ENCODE assay signal across 8 cellular contexts in genomic region chr17:32264823-32265191, GRCh38. TPM values are rescaled to one million over a fixed set of nuclear protein-coding genes. Genes with fewer than 3 reads are reported as not detected.
A peak's percentile ranks its signal among the peaks of the same experiment; 100 is the strongest.
DNase-seq lines count a peak whose midpoint lies in the region; TF ChIP-seq lines count a peak whose summit lies in the region.
"Had no signal": no experiment of that assay in that cellular context is flagged by ENCODE, and none has a peak within 500 bp of the region (broad histone marks: within the 10 kb centered on the region; RNA-seq: fewer than 3 reads in every experiment).

No MANE protein-coding gene starts in this region.

- TF ChIP-seq EP300 in esophagus muscularis mucosa (IDR thresholded peaks at IDR 0.05) (no peak), tibial nerve (IDR thresholded peaks at IDR 0.05) (no peak)

- H3K9me3 ChIP-seq in CD8-positive, alpha-beta memory T cell (ENCODE audit: low read length), result no peaks in the 10 kb centered on the region
- H3K9me3 ChIP-seq in HUES48 (ENCODE audit: control insufficient read depth, insufficient read depth, low read length) (no peaks in the 10 kb centered on the region), esophagus muscularis mucosa (no peaks in the 10 kb centered on the region), tibial nerve (no peaks in the 10 kb centered on the region)

- TF ChIP-seq POLR2A in esophagus muscularis mucosa (IDR thresholded peaks at IDR 0.05; ENCODE audit: low read depth) (no peak), tibial nerve (IDR thresholded peaks at IDR 0.05) (no peak)

- DNase-seq in CD8-positive, alpha-beta memory T cell, result no peak
- DNase-seq in esophagus muscularis mucosa (ENCODE audit: extremely low spot score), result no peak
- no peak for DNase-seq in progenitor cell of endocrine pancreas (ENCODE audit: low spot score, unreplicated experiment)
- DNase-seq in ureter (ENCODE audit: low spot score), result no peak
- no peak for DNase-seq in tibial nerve (ENCODE audit: low spot score in 2 of 2)
- no peak for DNase-seq in dedifferentiated amniotic fluid mesenchymal stem cell (ENCODE audit: extremely low spot score)
- DNase-seq: activated naive CD4-positive, alpha-beta T cell treated with anti-CD3 and anti-CD28 coated beads, Interleukin-2, amount 50 U/mL, for 16 hours had no signal

- no peak overlapping the region for H3K4me3 ChIP-seq in CD8-positive, alpha-beta memory T cell (ENCODE audit: low read length)
- H3K4me3 ChIP-seq in HUES48 (ENCODE audit: low read depth, low read length) (peak overlapping the region; percentile 67), esophagus muscularis mucosa (peak overlapping the region; percentile 67 to 84 (median 75)), tibial nerve (peak overlapping the region in 2 of 4 donors; percentile 29 to 76)

- H3K9me3 Mint-ChIP-seq in CD8-positive, alpha-beta memory T cell, result no peaks in the 10 kb centered on the region
- no peaks in the 10 kb centered on the region for H3K9me3 Mint-ChIP-seq in progenitor cell of endocrine pancreas (ENCODE audit: low read depth)

- H3K9ac ChIP-seq in HUES48 (ENCODE audit: low read depth, low read length), result no peak overlapping the region

- H3K27ac ChIP-seq in CD8-positive, alpha-beta memory T cell (ENCODE audit: low read depth, low read length), result no peak overlapping the region
- no peak overlapping the region for H3K27ac ChIP-seq in HUES48 (ENCODE audit: low read depth, low read length)
- peak overlapping the region in 2 of 4 donors; percentile 17 to 63 for H3K27ac ChIP-seq in esophagus muscularis mucosa (replicated peaks in 1 of 4)
- H3K27ac ChIP-seq in tibial nerve, result peak overlapping the region in 1 of 4 donors; percentile 0

- peak overlapping the region in 2 of 8 donors; percentile 20 to 65 for H3K27ac Mint-ChIP-seq in CD8-positive, alpha-beta memory T cell
- no peak overlapping the region for H3K27ac Mint-ChIP-seq in progenitor cell of endocrine pancreas

- peaks cover 0 to 2% (median 0%) of the 10 kb centered on the region in 3 donors for H3K36me3 Mint-ChIP-seq in CD8-positive, alpha-beta memory T cell
- H3K36me3 Mint-ChIP-seq in progenitor cell of endocrine pancreas (ENCODE audit: insufficient read depth), result no peaks in the 10 kb centered on the region

- H3K4me3 Mint-ChIP-seq in CD8-positive, alpha-beta memory T cell, result peak overlapping the region; percentile 76 to 92 (median 87)
- H3K4me3 Mint-ChIP-seq in progenitor cell of endocrine pancreas (ENCODE audit: low read depth), result peak overlapping the region; percentile 75

- H3K4me1 Mint-ChIP-seq in CD8-positive, alpha-beta memory T cell, result peaks cover 18 to 30% (median 19%) of the 10 kb centered on the region in 3 donors
- H3K4me1 Mint-ChIP-seq in progenitor cell of endocrine pancreas (ENCODE audit: low read depth), result peaks cover 13% of the 10 kb centered on the region

- intact Hi-C loops in esophagus muscularis mucosa (cut with DNase I), result no loop called here

- peaks cover 13% of the 10 kb centered on the region for H3K4me1 ChIP-seq in CD8-positive, alpha-beta memory T cell (ENCODE audit: insufficient read depth, low read length)
- peaks cover 25% of the 10 kb centered on the region for H3K4me1 ChIP-seq in HUES48 (ENCODE audit: control insufficient read depth, insufficient read depth, low read length)
- peaks cover 19 to 38% (median 33%) of the 10 kb centered on the region in 4 donors for H3K4me1 ChIP-seq in esophagus muscularis mucosa
- H3K4me1 ChIP-seq in tibial nerve, result peaks cover 0 to 34% (median 12%) of the 10 kb centered on the region in 4 donors

- CTCF ChIA-PET in CD8-positive, alpha-beta memory T cell (lab: Charles Lee), result interaction anchor here (1.7 kb wide), 1 partner anchor 11 kb away, joined by 8 read pairs; no protein-coding TSS in a partner anchor

- POLR2A ChIA-PET in CD8-positive, alpha-beta memory T cell (lab: Charles Lee), result no interaction called here

- TF ChIP-seq CTCF in esophagus muscularis mucosa (IDR thresholded peaks at IDR 0.05), result no peak
- TF ChIP-seq CTCF in progenitor cell of endocrine pancreas (IDR thresholded peaks at IDR 0.05; ENCODE audit: unreplicated experiment), result no peak
- TF ChIP-seq CTCF in tibial nerve (IDR thresholded peaks at IDR 0.05), result no peak

- H3K27me3 Mint-ChIP-seq in CD8-positive, alpha-beta memory T cell, result peaks cover 37 to 61% of the 10 kb centered on the region in 2 donors
- peaks cover 82% of the 10 kb centered on the region for H3K27me3 Mint-ChIP-seq in progenitor cell of endocrine pancreas

- WGBS in esophagus muscularis mucosa, result 50% methylated on average over 8 of the region's 8 CpGs
- WGBS in tibial nerve, 2 donors, result 17 to 28% methylated on average over 8 of the region's 8 CpGs

- peaks cover 31% of the 10 kb centered on the region for H3K27me3 ChIP-seq in CD8-positive, alpha-beta memory T cell (ENCODE audit: insufficient read depth, low read length, poor library complexity, severe bottlenecking)
- H3K27me3 ChIP-seq in HUES48 (ENCODE audit: control insufficient read depth, insufficient read depth, low read length) (peaks cover 52% of the 10 kb centered on the region), esophagus muscularis mucosa (peaks cover 0 to 34% (median 12%) of the 10 kb centered on the region in 4 donors), tibial nerve (peaks cover 0 to 41% of the 10 kb centered on the region in 2 donors)

- H3K36me3 ChIP-seq in CD8-positive, alpha-beta memory T cell (ENCODE audit: insufficient read depth, low read length), result no peaks in the 10 kb centered on the region
- H3K36me3 ChIP-seq in HUES48 (ENCODE audit: control insufficient read depth, insufficient read depth, low read length), result no peaks in the 10 kb centered on the region
- no peaks in the 10 kb centered on the region for H3K36me3 ChIP-seq in esophagus muscularis mucosa
- no peaks in the 10 kb centered on the region for H3K36me3 ChIP-seq in tibial nerve

RNA-seq across cellular contexts. Expression of gene RHBDL3, which starts 0.8 kb away (rescaled TPM):
- under 1 TPM; 0.20 to 0.33 TPM for total RNA-seq in CD8-positive, alpha-beta memory T cell
- not detected for polyA plus RNA-seq in CD8-positive, alpha-beta memory T cell
- total RNA-seq in esophagus muscularis mucosa, result 1 to 10 TPM in 2 of 4 donors, under 1 TPM in 2; 0.42 to 2.1 (median 1.0) TPM
- 0.50 and 0.82 TPM in 2 replicates for total RNA-seq in progenitor cell of endocrine pancreas
- 0.99 TPM for total RNA-seq in ureter
- under 1 TPM in 1 of 4 donors, not detected in 3; 0.30 TPM for total RNA-seq in tibial nerve
